Comparison of ENCODE assay signal across 2 cellular contexts in the genomic region with DNA sequence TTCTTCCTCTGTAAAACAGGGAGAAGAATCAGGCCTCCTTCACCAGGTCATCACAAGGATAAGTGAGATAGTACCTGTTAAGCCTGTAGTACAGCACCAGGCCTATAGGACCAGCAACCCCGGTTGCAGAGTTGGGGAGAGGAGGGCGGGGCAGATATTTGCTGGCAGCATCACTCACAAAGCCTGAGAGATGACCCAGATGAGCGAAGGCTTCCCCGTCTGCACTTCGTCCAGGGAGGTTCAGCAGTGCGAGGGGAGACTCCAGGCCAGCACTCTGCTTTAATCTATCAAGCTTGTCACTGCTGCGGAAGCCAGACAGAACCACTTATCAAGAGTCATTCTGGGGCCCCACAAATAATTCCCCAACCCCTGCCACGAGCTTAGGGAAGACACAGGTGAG.
TF ChIP-seq lines count a peak whose summit lies in the region.

No MANE protein-coding gene starts in this region.

TF ChIP-seq in WTC11, 78 proteins besides CTCF, POLR2A, EP300 and RAD21 (continued from another document):
- TF ChIP-seq, protein P1, sequence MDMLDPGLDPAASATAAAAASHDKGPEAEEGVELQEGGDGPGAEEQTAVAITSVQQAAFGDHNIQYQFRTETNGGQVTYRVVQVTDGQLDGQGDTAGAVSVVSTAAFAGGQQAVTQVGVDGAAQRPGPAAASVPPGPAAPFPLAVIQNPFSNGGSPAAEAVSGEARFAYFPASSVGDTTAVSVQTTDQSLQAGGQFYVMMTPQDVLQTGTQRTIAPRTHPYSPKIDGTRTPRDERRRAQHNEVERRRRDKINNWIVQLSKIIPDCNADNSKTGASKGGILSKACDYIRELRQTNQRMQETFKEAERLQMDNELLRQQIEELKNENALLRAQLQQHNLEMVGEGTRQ (CRISPR knock-in tag; IDR thresholded peaks at IDR 0.05), result no peak
TF ChIP-seq in WTC11: peak in this region for 0.

TF ChIP-seq in HepG2, 621 proteins besides CTCF, POLR2A, EP300 and RAD21 (continued from another document):
- no peak for TF ChIP-seq TFDP2 (CRISPR knock-in tag; IDR thresholded peaks at IDR 0.05)
- no peak for TF ChIP-seq ISX (CRISPR knock-in tag; conservative IDR thresholded peaks at IDR 0.05)
- no peak for TF ChIP-seq PHF8 (CRISPR knock-in tag; IDR thresholded peaks at IDR 0.05)
- no peak for TF ChIP-seq JDP2 (CRISPR knock-in tag; IDR thresholded peaks at IDR 0.05; ENCODE audit: borderline replicate concordance)
- TF ChIP-seq ZNF772 (CRISPR knock-in tag; IDR thresholded peaks at IDR 0.05), result no peak
- no peak for TF ChIP-seq BCL3 (CRISPR knock-in tag; IDR thresholded peaks at IDR 0.05)
